8 cellular contexts compared by ENCODE assay signal in genomic region chr15:86915811-86916331, GRCh38.
DNase-seq lines count a peak whose midpoint lies in the region; ATAC-seq and TF ChIP-seq lines count a peak whose summit lies in the region.

No MANE protein-coding gene starts in this region.

- no peak overlapping the region for H3K27ac Mint-ChIP-seq in activated naive CD4-positive, alpha-beta T cell treated with anti-CD3 and anti-CD28 coated beads, Interleukin-2, amount 50 U/mL, for 72 hours

- no peaks in the 10 kb centered on the region for H3K9me3 Mint-ChIP-seq in activated naive CD4-positive, alpha-beta T cell treated with anti-CD3 and anti-CD28 coated beads, Interleukin-2, amount 50 U/mL, for 72 hours

- no peaks in the 10 kb centered on the region for H3K27me3 ChIP-seq in colonic mucosa

- H3K36me3 Mint-ChIP-seq in activated naive CD4-positive, alpha-beta T cell treated with anti-CD3 and anti-CD28 coated beads, Interleukin-2, amount 50 U/mL, for 72 hours: no peaks in the 10 kb centered on the region

- no peaks in the 10 kb centered on the region for H3K36me3 ChIP-seq in colonic mucosa

- in situ Hi-C loops in KBM-7 (cut with MboI; ENCODE audit: low pct_unique_long_range_greater_than_20kb, low sequenced_read_pairs): no loop called here

- DNase-seq in COLO829 (ENCODE audit: low spot score) (peak; percentile 86), KBM-7 (peak; percentile 60), SKM-1 (lab: John Stamatoyannopoulos, UW; ENCODE audit: unreplicated experiment) (peak; percentile 34), globus pallidus (ENCODE audit: low spot score) (peak; percentile 93), retina (peak; percentile 79), colonic mucosa (no peak)
- DNase-seq in stimulated activated CD4-positive, alpha-beta T cell treated with anti-CD3 and anti-CD28 coated beads, Interleukin-12 subunit alpha, Interleukin-12 subunit beta, amount 100 ng/mL, for 4 hours: no peak
- no peak for DNase-seq in activated naive CD4-positive, alpha-beta T cell treated with anti-CD3 and anti-CD28 coated beads, Interleukin-2, amount 50 U/mL, for 72 hours (ENCODE audit: low spot score in 2 of 2)

- H3K4me3 ChIP-seq in colonic mucosa: no peak overlapping the region

- H3K27ac ChIP-seq in colonic mucosa: no peak overlapping the region

- H3K9ac ChIP-seq in colonic mucosa (ENCODE audit: low read depth in 2 of 2, low read length in 2 of 2): no peak overlapping the region

- no peak for TF ChIP-seq CTCF in colonic mucosa (IDR thresholded peaks at IDR 0.05)

- H3K9me3 ChIP-seq in colonic mucosa: no peaks in the 10 kb centered on the region

- intact Hi-C loops in colonic mucosa (cut with DNase I): loop anchor here (5.0 kb wide), 1 partner anchor 1331 kb away; no protein-coding TSS in a partner anchor

- H3K4me1 ChIP-seq in colonic mucosa: no peaks in the 10 kb centered on the region

- no peak for ATAC-seq in activated naive CD4-positive, alpha-beta T cell treated with anti-CD3 and anti-CD28 coated beads, Interleukin-2, amount 50 U/mL, for 72 hours

Comparison
In these comparisons a context has a peak if more than half of its experiments do, and no peak if none do; other contexts are left out.
1. DNase-seq: peak in COLO829 (single experiment), KBM-7 (single experiment), SKM-1 (single experiment), globus pallidus (single experiment) and retina (single experiment); none in stimulated activated CD4-positive, alpha-beta T cell treated with anti-CD3 and anti-CD28 coated beads, Interleukin-12 subunit alpha, Interleukin-12 subunit beta, amount 100 ng/mL, for 4 hours (single experiment), activated naive CD4-positive, alpha-beta T cell treated with anti-CD3 and anti-CD28 coated beads, Interleukin-2, amount 50 U/mL, for 72 hours (0 of 2) and colonic mucosa (single experiment).